Comparison of ENCODE assay signal across 20 cellular contexts in the genomic region with DNA sequence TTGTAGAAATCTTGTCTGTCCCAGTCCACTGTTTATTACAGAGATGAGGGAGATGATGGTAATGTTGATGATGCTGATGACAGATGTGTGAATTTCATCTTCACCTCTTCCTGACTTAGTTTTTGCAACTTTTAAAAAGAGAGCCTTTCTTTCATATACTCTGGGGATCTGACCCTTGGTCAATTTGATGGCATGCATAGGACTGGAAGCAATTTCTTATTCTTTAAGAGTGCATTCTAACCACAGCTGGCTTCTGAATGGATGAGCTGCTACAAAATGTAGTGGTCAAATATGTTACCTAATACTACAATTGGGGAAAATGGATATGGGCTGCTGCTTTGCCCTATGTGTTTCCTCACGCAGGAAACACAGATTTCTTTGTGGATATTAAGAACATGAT.
"Had no signal": no experiment of that assay in that cellular context is flagged by ENCODE, and none has a peak within 500 bp of the region (broad histone marks: within the 10 kb centered on the region; RNA-seq: fewer than 3 reads in every experiment).

No MANE protein-coding gene starts in this region.

- H3K9me3 Mint-ChIP-seq: mesothelial cell of epicardium; natural killer cell; stimulated activated naive B cell treated with anti-CD40 and anti-IgM and Interleukin-4, amounts not matched to agents 10 μg/mL and 1 μg/mL and 100 μg/mL, for 72 hours; stimulated activated naive CD8-positive, alpha-beta T cell treated with anti-CD3 and anti-CD28 coated beads, Interleukin-15, amount 100 ng/mL, for 72 hours had no signal

- H3K27ac Mint-ChIP-seq: natural killer cell; stimulated activated naive B cell treated with anti-CD40 and anti-IgM and Interleukin-4, amounts not matched to agents 10 μg/mL and 1 μg/mL and 100 μg/mL, for 72 hours had no signal

- H3K9me3 ChIP-seq: heart left ventricle, testis, tibial nerve, upper lobe of right lung, vagina had no signal

- H3K27me3 ChIP-seq: heart left ventricle, testis, tibial nerve, upper lobe of right lung, vagina had no signal

- H3K4me3 ChIP-seq: heart left ventricle, skin epidermis, testis, tibial nerve, upper lobe of right lung, vagina had no signal

- H3K27ac ChIP-seq: testis, tibial nerve, upper lobe of right lung, vagina had no signal

- H3K4me1 ChIP-seq: testis had no signal

- DNase-seq: effector CD4-positive, alpha-beta T cell; foreskin melanocyte; heart left ventricle; hippocampal formation; left colon; left ventricle myocardium superior; natural killer cell; posterior cingulate gyrus; stimulated activated CD4-positive, alpha-beta T cell treated with anti-CD3 and anti-CD28 coated beads, Interleukin-2, amount 100 ng/mL, for 24 hours; stimulated activated CD4-positive, alpha-beta T cell treated with anti-CD3 and anti-CD28 coated beads, Interleukin-4, amount 100 ng/mL, for 4 hours; stimulated activated naive B cell treated with anti-CD40 and anti-IgM and Interleukin-4, amounts not matched to agents 10 μg/mL and 1 μg/mL and 100 μg/mL, for 72 hours; stimulated activated naive CD8-positive, alpha-beta T cell treated with anti-CD3 and anti-CD28 coated beads, Interleukin-15, amount 100 ng/mL, for 72 hours; testis; upper lobe of right lung had no signal

- H3K36me3 Mint-ChIP-seq: mesothelial cell of epicardium; natural killer cell; stimulated activated naive B cell treated with anti-CD40 and anti-IgM and Interleukin-4, amounts not matched to agents 10 μg/mL and 1 μg/mL and 100 μg/mL, for 72 hours had no signal

- H3K36me3 ChIP-seq: heart left ventricle, tibial nerve, upper lobe of right lung, vagina had no signal

- ATAC-seq: left colon, left ventricle myocardium superior, natural killer cell, sciatic nerve, upper lobe of right lung had no signal

- H3K4me3 Mint-ChIP-seq: mesothelial cell of epicardium; natural killer cell; neural crest cell; stimulated activated naive B cell treated with anti-CD40 and anti-IgM and Interleukin-4, amounts not matched to agents 10 μg/mL and 1 μg/mL and 100 μg/mL, for 72 hours; stimulated activated naive CD8-positive, alpha-beta T cell treated with anti-CD3 and anti-CD28 coated beads, Interleukin-15, amount 100 ng/mL, for 72 hours had no signal

- H3K27me3 Mint-ChIP-seq: stimulated activated naive B cell treated with anti-CD40 and anti-IgM and Interleukin-4, amounts not matched to agents 10 μg/mL and 1 μg/mL and 100 μg/mL, for 72 hours; stimulated activated naive CD8-positive, alpha-beta T cell treated with anti-CD3 and anti-CD28 coated beads, Interleukin-15, amount 100 ng/mL, for 72 hours had no signal
